In the genomic region with DNA sequence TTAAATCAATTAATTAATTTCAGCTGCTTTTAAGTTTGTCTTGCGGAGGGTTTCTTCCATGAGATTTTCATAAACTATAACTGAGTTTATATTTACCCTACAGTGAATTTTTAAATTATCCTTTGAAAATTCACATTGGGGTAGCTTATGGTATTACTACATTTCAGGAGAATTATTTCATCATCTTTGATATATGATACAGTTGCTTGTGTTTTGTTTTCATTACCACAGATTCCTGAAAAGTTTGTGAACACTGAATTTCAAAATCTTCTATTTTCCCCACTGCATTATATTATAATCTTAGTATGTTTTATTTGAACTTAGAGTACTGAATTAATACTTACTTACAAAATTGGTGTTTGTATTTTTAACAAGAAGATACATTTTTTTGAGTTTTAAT, we compare ENCODE assay signal across 25 cellular contexts.
"Had no signal": no experiment of that assay in that cellular context is flagged by ENCODE, and none has a peak within 500 bp of the region (broad histone marks: within the 10 kb centered on the region; RNA-seq: fewer than 3 reads in every experiment).

No MANE protein-coding gene starts in this region.

- H3K4me2 ChIP-seq: neural progenitor cell had no signal

- H3K4me3 ChIP-seq: body of pancreas, heart left ventricle, lower lobe of right lung, neural progenitor cell, sigmoid colon, spleen, thoracic aorta, vagina had no signal

- H3K4me3 Mint-ChIP-seq: activated B cell treated with CpG ODN at 0.5 μM for 24 hours; activated CD4-positive, alpha-beta memory T cell treated with anti-CD3 and anti-CD28 coated beads for 36 hours; activated naive CD4-positive, alpha-beta T cell treated with anti-CD3 and anti-CD28 coated beads for 36 hours; activated naive CD8-positive, alpha-beta T cell treated with anti-CD3 and anti-CD28 coated beads, Interleukin-2, amount 10 ng/mL, durations not matched to agents 7 days and 5 days; activated T-cell treated with anti-CD3 and anti-CD28 coated beads, Interleukin-2, amount 50 U/mL, for 72 hours; naive thymus-derived CD4-positive, alpha-beta T cell; neural progenitor cell; T-helper 1 cell treated with Interleukin-12 subunit alpha and Interleukin-12 subunit beta and Interleukin-4 antibody, amounts not matched to agents 30 μg/mL and 1 μg/mL, for 36 hours; type B pancreatic cell had no signal

- H3K27me3 ChIP-seq: body of pancreas, heart left ventricle, neural progenitor cell, sigmoid colon, spleen, vagina had no signal

- H3K4me1 ChIP-seq: body of pancreas, heart left ventricle, lower lobe of right lung, neural progenitor cell, sigmoid colon, spleen, vagina had no signal

- DNase-seq: activated B cell treated with CpG ODN at 0.5 μM for 24 hours; activated CD4-positive, alpha-beta memory T cell treated with anti-CD3 and anti-CD28 coated beads for 36 hours; activated CD4-positive, alpha-beta T cell treated with anti-CD3 and anti-CD28 coated beads for 4 hours; activated effector memory CD4-positive, alpha-beta T cell treated with Interleukin-2 at 50 U/mL for 16 hours; activated naive CD4-positive, alpha-beta T cell treated with anti-CD3 and anti-CD28 coated beads for 36 hours; activated naive CD8-positive, alpha-beta T cell treated with anti-CD3 and anti-CD28 coated beads, Interleukin-2, amount 10 ng/mL, durations not matched to agents 7 days and 5 days; activated T-cell treated with anti-CD3 and anti-CD28 coated beads, Interleukin-2, amount 50 U/mL, for 72 hours; anterior cingulate cortex; body of pancreas; effector memory CD4-positive, alpha-beta T cell; heart left ventricle; lower lobe of right lung; naive thymus-derived CD4-positive, alpha-beta T cell; retina; sigmoid colon; spleen; stimulated activated CD4-positive, alpha-beta T cell treated with anti-CD3 and anti-CD28 coated beads, Interleukin-4, amount 100 ng/mL, for 24 hours; stimulated activated naive CD4-positive, alpha-beta T cell treated with Interleukin-2 at 50 U/mL for 16 hours; T1000 had no signal

- H3K9ac ChIP-seq: neural progenitor cell had no signal

- H3K9me3 ChIP-seq: body of pancreas, lower lobe of right lung, sigmoid colon, thoracic aorta, vagina had no signal

- H3K4me1 Mint-ChIP-seq: activated B cell treated with CpG ODN at 0.5 μM for 24 hours; activated naive CD8-positive, alpha-beta T cell treated with anti-CD3 and anti-CD28 coated beads, Interleukin-2, amount 10 ng/mL, durations not matched to agents 7 days and 5 days; neural progenitor cell had no signal

- H2AFZ ChIP-seq: neural progenitor cell had no signal

- ATAC-seq: activated T-cell treated with anti-CD3 and anti-CD28 coated beads, Interleukin-2, amount 50 U/mL, for 72 hours; body of pancreas; heart left ventricle; lower lobe of right lung; naive thymus-derived CD4-positive, alpha-beta T cell had no signal

- H3K36me3 ChIP-seq: lower lobe of right lung had no signal

- H3K27ac ChIP-seq: body of pancreas, heart left ventricle, lower lobe of right lung, neural progenitor cell, sigmoid colon, spleen, thoracic aorta, vagina had no signal

- H3K27ac Mint-ChIP-seq: activated B cell treated with CpG ODN at 0.5 μM for 24 hours; activated CD4-positive, alpha-beta memory T cell treated with anti-CD3 and anti-CD28 coated beads for 36 hours; activated naive CD4-positive, alpha-beta T cell treated with anti-CD3 and anti-CD28 coated beads for 36 hours; activated naive CD8-positive, alpha-beta T cell treated with anti-CD3 and anti-CD28 coated beads, Interleukin-2, amount 10 ng/mL, durations not matched to agents 7 days and 5 days; activated T-cell treated with anti-CD3 and anti-CD28 coated beads, Interleukin-2, amount 50 U/mL, for 72 hours; naive thymus-derived CD4-positive, alpha-beta T cell; neural progenitor cell; progenitor cell of endocrine pancreas; T-helper 1 cell treated with Interleukin-12 subunit alpha and Interleukin-12 subunit beta and Interleukin-4 antibody, amounts not matched to agents 30 μg/mL and 1 μg/mL, for 36 hours; type B pancreatic cell had no signal

- H3K27me3 Mint-ChIP-seq: activated B cell treated with CpG ODN at 0.5 μM for 24 hours; activated CD4-positive, alpha-beta memory T cell treated with anti-CD3 and anti-CD28 coated beads for 36 hours; activated naive CD8-positive, alpha-beta T cell treated with anti-CD3 and anti-CD28 coated beads, Interleukin-2, amount 10 ng/mL, durations not matched to agents 7 days and 5 days; naive thymus-derived CD4-positive, alpha-beta T cell; progenitor cell of endocrine pancreas; type B pancreatic cell had no signal
